1 cellular context compared by ENCODE assay signal in the genomic region with DNA sequence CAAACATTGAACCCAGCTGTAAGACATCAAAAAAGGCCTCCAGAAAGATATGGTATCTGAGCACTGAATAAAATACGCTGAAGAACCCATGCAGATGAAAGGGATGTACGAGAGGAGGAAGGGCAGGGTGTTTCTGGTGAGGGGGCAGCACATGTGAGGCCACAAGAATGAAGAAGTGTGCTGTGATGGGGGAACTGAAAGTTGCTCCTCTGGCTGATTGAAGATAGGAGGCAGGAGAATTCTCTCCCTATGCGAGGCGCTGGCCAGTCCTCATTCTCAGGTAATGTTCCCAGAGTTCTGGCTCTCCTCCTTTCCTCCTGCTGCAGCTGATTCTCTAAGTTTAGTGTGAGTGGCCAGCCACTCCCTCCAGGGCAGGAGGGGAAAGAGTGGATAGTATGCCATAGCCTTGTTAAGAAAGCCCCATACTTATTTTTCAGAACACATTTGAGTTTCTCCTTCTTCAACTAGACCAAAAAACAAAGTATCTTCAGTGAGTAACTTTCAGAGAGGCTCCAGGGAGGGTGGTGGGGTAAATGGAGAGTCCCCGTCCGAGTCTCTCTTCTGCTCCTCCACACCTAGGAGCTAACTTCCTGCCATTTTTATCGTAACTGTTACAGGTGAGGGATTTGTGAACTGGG.
TF ChIP-seq lines count a peak whose summit lies in the region.

No MANE protein-coding gene starts in this region.

TF ChIP-seq in GM12878, 131 proteins besides CTCF, POLR2A, EP300 and RAD21 (continued from another document and continues in another):
- TF ChIP-seq, protein P1, sequence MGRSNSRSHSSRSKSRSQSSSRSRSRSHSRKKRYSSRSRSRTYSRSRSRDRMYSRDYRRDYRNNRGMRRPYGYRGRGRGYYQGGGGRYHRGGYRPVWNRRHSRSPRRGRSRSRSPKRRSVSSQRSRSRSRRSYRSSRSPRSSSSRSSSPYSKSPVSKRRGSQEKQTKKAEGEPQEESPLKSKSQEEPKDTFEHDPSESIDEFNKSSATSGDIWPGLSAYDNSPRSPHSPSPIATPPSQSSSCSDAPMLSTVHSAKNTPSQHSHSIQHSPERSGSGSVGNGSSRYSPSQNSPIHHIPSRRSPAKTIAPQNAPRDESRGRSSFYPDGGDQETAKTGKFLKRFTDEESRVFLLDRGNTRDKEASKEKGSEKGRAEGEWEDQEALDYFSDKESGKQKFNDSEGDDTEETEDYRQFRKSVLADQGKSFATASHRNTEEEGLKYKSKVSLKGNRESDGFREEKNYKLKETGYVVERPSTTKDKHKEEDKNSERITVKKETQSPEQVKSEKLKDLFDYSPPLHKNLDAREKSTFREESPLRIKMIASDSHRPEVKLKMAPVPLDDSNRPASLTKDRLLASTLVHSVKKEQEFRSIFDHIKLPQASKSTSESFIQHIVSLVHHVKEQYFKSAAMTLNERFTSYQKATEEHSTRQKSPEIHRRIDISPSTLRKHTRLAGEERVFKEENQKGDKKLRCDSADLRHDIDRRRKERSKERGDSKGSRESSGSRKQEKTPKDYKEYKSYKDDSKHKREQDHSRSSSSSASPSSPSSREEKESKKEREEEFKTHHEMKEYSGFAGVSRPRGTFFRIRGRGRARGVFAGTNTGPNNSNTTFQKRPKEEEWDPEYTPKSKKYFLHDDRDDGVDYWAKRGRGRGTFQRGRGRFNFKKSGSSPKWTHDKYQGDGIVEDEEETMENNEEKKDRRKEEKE (IDR thresholded peaks at IDR 0.05): no peak
- TF ChIP-seq TARDBP (IDR thresholded peaks at IDR 0.05; ENCODE audit: borderline replicate concordance) (no peak), SIN3A (IDR thresholded peaks at IDR 0.05; ENCODE audit: low read depth, low read length) (no peak), IKZF2 (IDR thresholded peaks at IDR 0.05) (peak; percentile 92 to 94), NRF1 (conservative IDR thresholded peaks at IDR 0.05; ENCODE audit: low read depth, low read length) (no peak), ETV6 (conservative IDR thresholded peaks at IDR 0.05 in 1 of 2, IDR thresholded peaks at IDR 0.05 in 1 of 2; ENCODE audit: borderline replicate concordance in 1 of 2, low read depth in 1 of 2) (no peak), ZBED1 (IDR thresholded peaks at IDR 0.05; ENCODE audit: borderline replicate concordance) (no peak), SPI1 (IDR thresholded peaks at IDR 0.05; ENCODE audit: borderline replicate concordance, insufficient read depth, low read depth, low read length) (peak; percentile 100), SMC3 (IDR thresholded peaks at IDR 0.05; ENCODE audit: borderline replicate concordance, low read length) (peak; percentile 19; the same call in 1 of the 2 replicates), ZNF217 (IDR thresholded peaks at IDR 0.05) (no peak), CREB1 (IDR thresholded peaks at IDR 0.05; ENCODE audit: low read depth) (no peak), ZNF622 (IDR thresholded peaks at IDR 0.05) (no peak), BHLHE40 (IDR thresholded peaks at IDR 0.05; ENCODE audit: borderline replicate concordance in 1 of 2, low read depth in 2 of 2, low read length in 1 of 2) (peak; percentile 95 to 97), TCF3 (IDR thresholded peaks at IDR 0.05; ENCODE audit: borderline replicate concordance, insufficient read depth, low read depth, low read length) (0 out of 2 replicates have a peak, but pooled peaks have one; percentile 56), SRF (IDR thresholded peaks at IDR 0.05; ENCODE audit: low read depth in 2 of 2, low read length in 2 of 2) (peak in 1 of 2 experiments; percentile 65; a peak in 1 of 4 replicates), TCF7 (IDR thresholded peaks at IDR 0.05; ENCODE audit: borderline replicate concordance) (no peak), CBX5 (IDR thresholded peaks at IDR 0.05; ENCODE audit: low read depth) (0 out of 2 replicates have a peak, but pooled peaks have one; percentile 37), TAF1 (IDR thresholded peaks at IDR 0.05; ENCODE audit: borderline replicate concordance, low read depth, low read length) (peak; percentile 7; the same call in 1 of the 2 replicates), ZNF384 (IDR thresholded peaks at IDR 0.05; ENCODE audit: borderline replicate concordance, low read depth, low read length) (no peak), FOXK2 (IDR thresholded peaks at IDR 0.05) (no peak), YBX1 (IDR thresholded peaks at IDR 0.05) (no peak), RELA (IDR thresholded peaks at IDR 0.05; ENCODE audit: borderline replicate concordance, partially characterized antibody) (peak; percentile 14), BCL11A (IDR thresholded peaks at IDR 0.05; ENCODE audit: low read depth, low read length) (peak; percentile 96), CREM (IDR thresholded peaks at IDR 0.05; ENCODE audit: low read depth) (peak; percentile 80), EZH2 (IDR thresholded peaks at IDR 0.05; ENCODE audit: borderline replicate concordance, control insufficient read depth, low read depth, low read length) (no peak), SREBF2 (IDR thresholded peaks at IDR 0.05; ENCODE audit: low read length) (no peak), BMI1 (IDR thresholded peaks at IDR 0.05; ENCODE audit: borderline replicate concordance) (peak; percentile 54; the same call in 1 of the 2 replicates), HDAC6 (IDR thresholded peaks at IDR 0.05; ENCODE audit: unreplicated experiment) (no peak)
- TF ChIP-seq, protein P2, sequence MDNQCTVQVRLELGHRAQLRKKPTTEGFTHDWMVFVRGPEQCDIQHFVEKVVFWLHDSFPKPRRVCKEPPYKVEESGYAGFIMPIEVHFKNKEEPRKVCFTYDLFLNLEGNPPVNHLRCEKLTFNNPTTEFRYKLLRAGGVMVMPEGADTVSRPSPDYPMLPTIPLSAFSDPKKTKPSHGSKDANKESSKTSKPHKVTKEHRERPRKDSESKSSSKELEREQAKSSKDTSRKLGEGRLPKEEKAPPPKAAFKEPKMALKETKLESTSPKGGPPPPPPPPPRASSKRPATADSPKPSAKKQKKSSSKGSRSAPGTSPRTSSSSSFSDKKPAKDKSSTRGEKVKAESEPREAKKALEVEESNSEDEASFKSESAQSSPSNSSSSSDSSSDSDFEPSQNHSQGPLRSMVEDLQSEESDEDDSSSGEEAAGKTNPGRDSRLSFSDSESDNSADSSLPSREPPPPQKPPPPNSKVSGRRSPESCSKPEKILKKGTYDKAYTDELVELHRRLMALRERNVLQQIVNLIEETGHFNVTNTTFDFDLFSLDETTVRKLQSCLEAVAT (IDR thresholded peaks at IDR 0.05): peak; percentile 81
- TF ChIP-seq, protein P3, sequence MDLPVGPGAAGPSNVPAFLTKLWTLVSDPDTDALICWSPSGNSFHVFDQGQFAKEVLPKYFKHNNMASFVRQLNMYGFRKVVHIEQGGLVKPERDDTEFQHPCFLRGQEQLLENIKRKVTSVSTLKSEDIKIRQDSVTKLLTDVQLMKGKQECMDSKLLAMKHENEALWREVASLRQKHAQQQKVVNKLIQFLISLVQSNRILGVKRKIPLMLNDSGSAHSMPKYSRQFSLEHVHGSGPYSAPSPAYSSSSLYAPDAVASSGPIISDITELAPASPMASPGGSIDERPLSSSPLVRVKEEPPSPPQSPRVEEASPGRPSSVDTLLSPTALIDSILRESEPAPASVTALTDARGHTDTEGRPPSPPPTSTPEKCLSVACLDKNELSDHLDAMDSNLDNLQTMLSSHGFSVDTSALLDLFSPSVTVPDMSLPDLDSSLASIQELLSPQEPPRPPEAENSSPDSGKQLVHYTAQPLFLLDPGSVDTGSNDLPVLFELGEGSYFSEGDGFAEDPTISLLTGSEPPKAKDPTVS (IDR thresholded peaks at IDR 0.05; ENCODE audit: low read depth, low read length): no peak
- TF ChIP-seq, protein P4, sequence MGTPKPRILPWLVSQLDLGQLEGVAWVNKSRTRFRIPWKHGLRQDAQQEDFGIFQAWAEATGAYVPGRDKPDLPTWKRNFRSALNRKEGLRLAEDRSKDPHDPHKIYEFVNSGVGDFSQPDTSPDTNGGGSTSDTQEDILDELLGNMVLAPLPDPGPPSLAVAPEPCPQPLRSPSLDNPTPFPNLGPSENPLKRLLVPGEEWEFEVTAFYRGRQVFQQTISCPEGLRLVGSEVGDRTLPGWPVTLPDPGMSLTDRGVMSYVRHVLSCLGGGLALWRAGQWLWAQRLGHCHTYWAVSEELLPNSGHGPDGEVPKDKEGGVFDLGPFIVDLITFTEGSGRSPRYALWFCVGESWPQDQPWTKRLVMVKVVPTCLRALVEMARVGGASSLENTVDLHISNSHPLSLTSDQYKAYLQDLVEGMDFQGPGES (IDR thresholded peaks at IDR 0.05): no peak
- TF ChIP-seq, protein P5, sequence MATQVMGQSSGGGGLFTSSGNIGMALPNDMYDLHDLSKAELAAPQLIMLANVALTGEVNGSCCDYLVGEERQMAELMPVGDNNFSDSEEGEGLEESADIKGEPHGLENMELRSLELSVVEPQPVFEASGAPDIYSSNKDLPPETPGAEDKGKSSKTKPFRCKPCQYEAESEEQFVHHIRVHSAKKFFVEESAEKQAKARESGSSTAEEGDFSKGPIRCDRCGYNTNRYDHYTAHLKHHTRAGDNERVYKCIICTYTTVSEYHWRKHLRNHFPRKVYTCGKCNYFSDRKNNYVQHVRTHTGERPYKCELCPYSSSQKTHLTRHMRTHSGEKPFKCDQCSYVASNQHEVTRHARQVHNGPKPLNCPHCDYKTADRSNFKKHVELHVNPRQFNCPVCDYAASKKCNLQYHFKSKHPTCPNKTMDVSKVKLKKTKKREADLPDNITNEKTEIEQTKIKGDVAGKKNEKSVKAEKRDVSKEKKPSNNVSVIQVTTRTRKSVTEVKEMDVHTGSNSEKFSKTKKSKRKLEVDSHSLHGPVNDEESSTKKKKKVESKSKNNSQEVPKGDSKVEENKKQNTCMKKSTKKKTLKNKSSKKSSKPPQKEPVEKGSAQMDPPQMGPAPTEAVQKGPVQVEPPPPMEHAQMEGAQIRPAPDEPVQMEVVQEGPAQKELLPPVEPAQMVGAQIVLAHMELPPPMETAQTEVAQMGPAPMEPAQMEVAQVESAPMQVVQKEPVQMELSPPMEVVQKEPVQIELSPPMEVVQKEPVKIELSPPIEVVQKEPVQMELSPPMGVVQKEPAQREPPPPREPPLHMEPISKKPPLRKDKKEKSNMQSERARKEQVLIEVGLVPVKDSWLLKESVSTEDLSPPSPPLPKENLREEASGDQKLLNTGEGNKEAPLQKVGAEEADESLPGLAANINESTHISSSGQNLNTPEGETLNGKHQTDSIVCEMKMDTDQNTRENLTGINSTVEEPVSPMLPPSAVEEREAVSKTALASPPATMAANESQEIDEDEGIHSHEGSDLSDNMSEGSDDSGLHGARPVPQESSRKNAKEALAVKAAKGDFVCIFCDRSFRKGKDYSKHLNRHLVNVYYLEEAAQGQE (IDR thresholded peaks at IDR 0.05; ENCODE audit: low read depth, low read length): no peak
- TF ChIP-seq, protein P6, sequence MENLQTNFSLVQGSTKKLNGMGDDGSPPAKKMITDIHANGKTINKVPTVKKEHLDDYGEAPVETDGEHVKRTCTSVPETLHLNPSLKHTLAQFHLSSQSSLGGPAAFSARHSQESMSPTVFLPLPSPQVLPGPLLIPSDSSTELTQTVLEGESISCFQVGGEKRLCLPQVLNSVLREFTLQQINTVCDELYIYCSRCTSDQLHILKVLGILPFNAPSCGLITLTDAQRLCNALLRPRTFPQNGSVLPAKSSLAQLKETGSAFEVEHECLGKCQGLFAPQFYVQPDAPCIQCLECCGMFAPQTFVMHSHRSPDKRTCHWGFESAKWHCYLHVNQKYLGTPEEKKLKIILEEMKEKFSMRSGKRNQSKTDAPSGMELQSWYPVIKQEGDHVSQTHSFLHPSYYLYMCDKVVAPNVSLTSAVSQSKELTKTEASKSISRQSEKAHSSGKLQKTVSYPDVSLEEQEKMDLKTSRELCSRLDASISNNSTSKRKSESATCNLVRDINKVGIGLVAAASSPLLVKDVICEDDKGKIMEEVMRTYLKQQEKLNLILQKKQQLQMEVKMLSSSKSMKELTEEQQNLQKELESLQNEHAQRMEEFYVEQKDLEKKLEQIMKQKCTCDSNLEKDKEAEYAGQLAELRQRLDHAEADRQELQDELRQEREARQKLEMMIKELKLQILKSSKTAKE (IDR thresholded peaks at IDR 0.05; ENCODE audit: low read depth, poor library complexity, severe bottlenecking): peak; percentile 49
- TF ChIP-seq, protein P7, sequence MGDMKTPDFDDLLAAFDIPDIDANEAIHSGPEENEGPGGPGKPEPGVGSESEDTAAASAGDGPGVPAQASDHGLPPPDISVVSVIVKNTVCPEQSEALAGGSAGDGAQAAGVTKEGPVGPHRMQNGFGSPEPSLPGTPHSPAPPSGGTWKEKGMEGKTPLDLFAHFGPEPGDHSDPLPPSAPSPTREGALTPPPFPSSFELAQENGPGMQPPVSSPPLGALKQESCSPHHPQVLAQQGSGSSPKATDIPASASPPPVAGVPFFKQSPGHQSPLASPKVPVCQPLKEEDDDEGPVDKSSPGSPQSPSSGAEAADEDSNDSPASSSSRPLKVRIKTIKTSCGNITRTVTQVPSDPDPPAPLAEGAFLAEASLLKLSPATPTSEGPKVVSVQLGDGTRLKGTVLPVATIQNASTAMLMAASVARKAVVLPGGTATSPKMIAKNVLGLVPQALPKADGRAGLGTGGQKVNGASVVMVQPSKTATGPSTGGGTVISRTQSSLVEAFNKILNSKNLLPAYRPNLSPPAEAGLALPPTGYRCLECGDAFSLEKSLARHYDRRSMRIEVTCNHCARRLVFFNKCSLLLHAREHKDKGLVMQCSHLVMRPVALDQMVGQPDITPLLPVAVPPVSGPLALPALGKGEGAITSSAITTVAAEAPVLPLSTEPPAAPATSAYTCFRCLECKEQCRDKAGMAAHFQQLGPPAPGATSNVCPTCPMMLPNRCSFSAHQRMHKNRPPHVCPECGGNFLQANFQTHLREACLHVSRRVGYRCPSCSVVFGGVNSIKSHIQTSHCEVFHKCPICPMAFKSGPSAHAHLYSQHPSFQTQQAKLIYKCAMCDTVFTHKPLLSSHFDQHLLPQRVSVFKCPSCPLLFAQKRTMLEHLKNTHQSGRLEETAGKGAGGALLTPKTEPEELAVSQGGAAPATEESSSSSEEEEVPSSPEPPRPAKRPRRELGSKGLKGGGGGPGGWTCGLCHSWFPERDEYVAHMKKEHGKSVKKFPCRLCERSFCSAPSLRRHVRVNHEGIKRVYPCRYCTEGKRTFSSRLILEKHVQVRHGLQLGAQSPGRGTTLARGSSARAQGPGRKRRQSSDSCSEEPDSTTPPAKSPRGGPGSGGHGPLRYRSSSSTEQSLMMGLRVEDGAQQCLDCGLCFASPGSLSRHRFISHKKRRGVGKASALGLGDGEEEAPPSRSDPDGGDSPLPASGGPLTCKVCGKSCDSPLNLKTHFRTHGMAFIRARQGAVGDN (IDR thresholded peaks at IDR 0.05): no peak
- TF ChIP-seq, protein P8, sequence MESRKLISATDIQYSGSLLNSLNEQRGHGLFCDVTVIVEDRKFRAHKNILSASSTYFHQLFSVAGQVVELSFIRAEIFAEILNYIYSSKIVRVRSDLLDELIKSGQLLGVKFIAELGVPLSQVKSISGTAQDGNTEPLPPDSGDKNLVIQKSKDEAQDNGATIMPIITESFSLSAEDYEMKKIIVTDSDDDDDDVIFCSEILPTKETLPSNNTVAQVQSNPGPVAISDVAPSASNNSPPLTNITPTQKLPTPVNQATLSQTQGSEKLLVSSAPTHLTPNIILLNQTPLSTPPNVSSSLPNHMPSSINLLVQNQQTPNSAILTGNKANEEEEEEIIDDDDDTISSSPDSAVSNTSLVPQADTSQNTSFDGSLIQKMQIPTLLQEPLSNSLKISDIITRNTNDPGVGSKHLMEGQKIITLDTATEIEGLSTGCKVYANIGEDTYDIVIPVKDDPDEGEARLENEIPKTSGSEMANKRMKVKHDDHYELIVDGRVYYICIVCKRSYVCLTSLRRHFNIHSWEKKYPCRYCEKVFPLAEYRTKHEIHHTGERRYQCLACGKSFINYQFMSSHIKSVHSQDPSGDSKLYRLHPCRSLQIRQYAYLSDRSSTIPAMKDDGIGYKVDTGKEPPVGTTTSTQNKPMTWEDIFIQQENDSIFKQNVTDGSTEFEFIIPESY (IDR thresholded peaks at IDR 0.05): no peak
